1 cellular context compared by ENCODE assay signal in the genomic region with DNA sequence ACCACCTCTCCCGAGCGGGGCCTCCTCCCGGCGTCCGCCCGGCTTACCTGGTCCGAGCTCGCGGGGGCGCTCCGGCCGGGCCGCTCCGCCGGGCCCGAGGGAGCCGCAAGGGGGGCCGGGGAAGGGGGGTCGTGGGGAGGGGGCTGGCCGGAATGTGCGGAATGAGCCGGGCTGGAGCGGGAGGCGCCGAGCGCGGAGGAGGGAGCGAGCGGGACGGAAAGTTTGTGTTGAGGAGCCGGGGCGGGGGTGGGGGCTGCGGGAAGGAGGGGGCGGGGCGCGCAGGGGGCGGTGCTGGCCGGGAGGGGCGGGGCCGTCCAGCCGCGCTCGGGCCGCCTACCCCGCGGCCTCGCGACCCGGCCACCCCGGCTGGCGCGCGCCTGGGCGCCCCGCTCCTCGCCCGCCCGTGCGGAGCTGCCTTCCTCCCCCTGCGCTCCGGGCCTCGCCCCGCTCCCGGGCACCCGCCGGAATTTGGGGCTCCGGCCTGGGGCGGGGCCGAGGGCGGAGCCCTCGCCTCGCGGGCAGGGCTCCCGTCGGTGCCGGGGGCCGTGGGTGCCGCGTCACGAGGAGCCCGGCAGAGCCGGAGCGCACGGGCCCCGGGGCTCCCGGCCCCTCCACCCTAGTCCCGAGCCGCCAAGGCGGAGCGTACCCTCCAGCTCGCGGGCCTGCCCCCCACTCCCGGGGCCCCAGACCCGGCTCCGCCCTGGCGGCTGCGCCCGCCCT.
TF ChIP-seq lines count a peak whose summit lies in the region.

Gene TEAD3 (minus strand): TSS at position 229 of the 720 bp plus-strand sequence.

TF ChIP-seq in HCT116, 20 proteins besides CTCF, POLR2A, EP300 and RAD21:
- TF ChIP-seq POLR2AphosphoS5 (IDR thresholded peaks at IDR 0.05; ENCODE audit: low read depth, low read length) = peak; percentile 75
- TF ChIP-seq EGR1 (IDR thresholded peaks at IDR 0.05; ENCODE audit: low read depth) = no peak
